ENCODE assay signal across 11 cellular contexts in the genomic region with DNA sequence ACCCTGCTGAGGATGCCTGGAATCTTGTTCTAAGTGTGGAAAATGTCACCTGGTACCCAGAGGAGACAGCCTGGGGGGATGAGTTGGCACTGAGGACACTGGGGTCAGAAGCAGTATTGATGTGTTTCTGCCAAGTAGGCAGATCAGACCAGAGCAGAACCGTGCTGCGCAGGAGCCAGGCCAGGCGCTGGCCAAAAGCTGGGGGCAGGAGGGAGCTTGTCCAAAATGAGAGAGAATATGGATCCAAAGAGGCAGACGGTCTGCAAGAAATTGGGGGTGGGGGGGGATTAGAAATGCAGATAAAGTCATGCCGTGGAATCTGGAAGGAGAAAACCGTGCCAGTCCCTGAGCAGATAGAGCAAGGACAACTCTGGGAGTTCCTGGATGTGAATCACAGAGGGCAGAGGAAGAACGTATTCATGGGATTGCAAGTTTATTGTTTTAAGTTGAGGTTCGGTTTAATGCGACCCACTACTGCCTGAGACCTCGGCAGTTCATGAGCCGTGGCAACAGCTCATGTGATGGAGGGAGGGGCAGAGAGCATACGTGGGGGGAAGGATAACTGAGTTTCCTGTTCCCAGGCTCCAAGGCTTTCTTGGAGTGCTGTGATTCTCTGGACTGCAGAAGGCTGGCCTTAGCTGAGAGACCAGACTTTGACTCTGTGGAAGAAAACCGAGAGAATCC.
DNase-seq lines count a peak whose midpoint lies in the region; ATAC-seq and TF ChIP-seq lines count a peak whose summit lies in the region.
"Had no signal": no experiment of that assay in that cellular context is flagged by ENCODE, and none has a peak within 500 bp of the region (broad histone marks: within the 10 kb centered on the region; RNA-seq: fewer than 3 reads in every experiment).

No MANE protein-coding gene starts in this region.

- no peaks in the 10 kb centered on the region for H3K27me3 Mint-ChIP-seq in activated CD4-positive, alpha-beta T cell treated with anti-CD3 and anti-CD28 coated beads, Interleukin-2, amount 10 ng/mL, durations not matched to agents 24 days and 14 days

- no peak overlapping the region for H3K4me3 Mint-ChIP-seq in activated CD4-positive, alpha-beta T cell treated with anti-CD3 and anti-CD28 coated beads, Interleukin-2, amount 10 ng/mL, durations not matched to agents 24 days and 14 days

- no peak overlapping the region for H3K27ac Mint-ChIP-seq in activated CD4-positive, alpha-beta T cell treated with anti-CD3 and anti-CD28 coated beads, Interleukin-2, amount 10 ng/mL, durations not matched to agents 24 days and 14 days

- WGBS in adrenal gland, 4 donors, result 24 to 31% (median 26%) methylated on average over 12 to 13 of the region's 13 CpGs

- TF ChIP-seq POLR2A in adrenal gland (IDR thresholded peaks at IDR 0.05), result no peak

- TF ChIP-seq CTCF in adrenal gland (IDR thresholded peaks at IDR 0.05), result no peak

- intact Hi-C loops in adrenal gland (cut with DNase I) (no loop called here), Right ventricle myocardium superior (cut with DNase I) (no loop called here)
- intact Hi-C loops in activated CD4-positive, alpha-beta T cell treated with anti-CD3 and anti-CD28 coated beads, Interleukin-2, amount 10 ng/mL, durations not matched to agents 24 days and 14 days (cut with micrococcal nuclease), result no loop called here

- H3K9me3 Mint-ChIP-seq in activated CD4-positive, alpha-beta T cell treated with anti-CD3 and anti-CD28 coated beads, Interleukin-2, amount 10 ng/mL, durations not matched to agents 24 days and 14 days, result no peaks in the 10 kb centered on the region

- ATAC-seq in Right ventricle myocardium superior (ENCODE audit: poor library complexity) (peak; percentile 66), GM19395 (IDR thresholded peaks at IDR 0.05; ENCODE audit: unreplicated experiment) (no peak), HG02623 (IDR thresholded peaks at IDR 0.05; ENCODE audit: unreplicated experiment) (no peak), GM21723 (IDR thresholded peaks at IDR 0.05; ENCODE audit: unreplicated experiment) (no peak)

- no peaks in the 10 kb centered on the region for H3K4me1 Mint-ChIP-seq in activated CD4-positive, alpha-beta T cell treated with anti-CD3 and anti-CD28 coated beads, Interleukin-2, amount 10 ng/mL, durations not matched to agents 24 days and 14 days

- peak; percentile 57 for DNase-seq in AG08396 (ENCODE audit: low spot score)
- DNase-seq in adrenal gland, result peak; percentile 42 to 76 (median 58)
- peak; percentile 41 for DNase-seq in Right ventricle myocardium superior
- DNase-seq in pulmonary artery endothelial cell (ENCODE audit: low read depth, low spot score), result peak; percentile 4
- no peak for DNase-seq in activated CD4-positive, alpha-beta T cell treated with anti-CD3 and anti-CD28 coated beads, Interleukin-2, amount 10 ng/mL, durations not matched to agents 24 days and 14 days
- DNase-seq: effector CD4-positive, alpha-beta T cell; NCI-H2107; retina had no signal

- H3K27me3 ChIP-seq in adrenal gland, result no peaks in the 10 kb centered on the region

- H3K36me3 ChIP-seq in adrenal gland (replicated peaks in 1 of 2), result no peaks in the 10 kb centered on the region

- no peaks in the 10 kb centered on the region for H3K36me3 Mint-ChIP-seq in activated CD4-positive, alpha-beta T cell treated with anti-CD3 and anti-CD28 coated beads, Interleukin-2, amount 10 ng/mL, durations not matched to agents 24 days and 14 days (ENCODE audit: low read depth)

- H3K27ac ChIP-seq in adrenal gland, result peak overlapping the region; percentile 6 to 77 (median 70)

- no peaks in the 10 kb centered on the region for H3K9me3 ChIP-seq in adrenal gland (replicated peaks in 1 of 3)

- H3K4me3 ChIP-seq in adrenal gland, result no peak overlapping the region

- H3K4me1 ChIP-seq in adrenal gland (replicated peaks in 1 of 2), result peaks cover 15 to 27% of the 10 kb centered on the region in 2 donors
